16 cellular contexts compared by ENCODE assay signal in genomic region chr2:75146221-75146902, GRCh38. TPM values are rescaled to one million over a fixed set of nuclear protein-coding genes. Genes with fewer than 3 reads are reported as not detected.
"Had no signal": no experiment of that assay in that cellular context is flagged by ENCODE, and none has a peak within 500 bp of the region (broad histone marks: within the 10 kb centered on the region; RNA-seq: fewer than 3 reads in every experiment).

No MANE protein-coding gene starts in this region.

- FAIRE-seq: keratinocyte had no signal

- DNase-seq: activated CD4-positive, alpha-beta T cell treated with anti-CD3 and anti-CD28 coated beads, Interleukin-2, amount 50 U/mL, for 4 hours; activated effector memory CD4-positive, alpha-beta T cell treated with Interleukin-2 at 50 U/mL for 16 hours; activated naive CD8-positive, alpha-beta T cell treated with anti-CD3 and anti-CD28 coated beads for 36 hours; activated T-cell treated with anti-CD3 and anti-CD28 coated beads, Interleukin-2, amount 50 U/mL, for 1 hour; caudate nucleus; colonic mucosa; left lung; mucosa of descending colon; naive thymus-derived CD8-positive, alpha-beta T cell; right lobe of liver; spleen; stimulated activated CD4-positive, alpha-beta T cell treated with anti-CD3 and anti-CD28 coated beads, Interleukin-1b, Interleukin-23, amount 100 ng/mL, for 48 hours; T-helper 2 cell; transverse colon had no signal

- H3K36me3 ChIP-seq: colonic mucosa, left lung, right lobe of liver, spleen, transverse colon had no signal

- ATAC-seq: mucosa of descending colon; naive thymus-derived CD8-positive, alpha-beta T cell; stimulated activated memory B cell treated with anti-CD40 and anti-IgM and Interleukin-4, amounts not matched to agents 10 μg/mL and 1 μg/mL and 100 μg/mL, for 72 hours had no signal

- H3K9me3 ChIP-seq: colonic mucosa, mucosa of descending colon, right lobe of liver, transverse colon had no signal

- H3K27ac ChIP-seq: colonic mucosa, left lung, right lobe of liver, spleen, transverse colon had no signal

- H3K4me1 ChIP-seq: colonic mucosa, left lung, right lobe of liver, spleen, transverse colon had no signal

- H3K4me3 ChIP-seq: colonic mucosa, left lung, mucosa of descending colon, right lobe of liver, spleen, transverse colon had no signal

- H3K27me3 ChIP-seq: colonic mucosa, left lung, right lobe of liver, spleen, transverse colon had no signal

RNA-seq across cellular contexts. Expression of gene TACR1, which starts 53.0 kb away (rescaled TPM):
- total RNA-seq: activated naive CD8-positive, alpha-beta T cell treated with anti-CD3 and anti-CD28 coated beads for 36 hours; naive thymus-derived CD8-positive, alpha-beta T cell; right lobe of liver had no signal
- polyA plus RNA-seq: keratinocyte had no signal
